Comparison of ENCODE assay signal across 26 cellular contexts in genomic region chr5:172830275-172830799, GRCh38. TPM values are rescaled to one million over a fixed set of nuclear protein-coding genes. Genes with fewer than 3 reads are reported as not detected.
DNase-seq lines count a peak whose midpoint lies in the region; ATAC-seq and TF ChIP-seq lines count a peak whose summit lies in the region.
"Had no signal": no experiment of that assay in that cellular context is flagged by ENCODE, and none has a peak within 500 bp of the region (broad histone marks: within the 10 kb centered on the region; RNA-seq: fewer than 3 reads in every experiment).

No MANE protein-coding gene starts in this region.

- peaks cover 19% of the 10 kb centered on the region for H3K9me3 Mint-ChIP-seq in nephron

- peak overlapping the region in 1 of 3 experiments; percentile 61 for H3K4me3 Mint-ChIP-seq in nephron
- H3K4me3 Mint-ChIP-seq: activated CD4-positive, alpha-beta memory T cell treated with anti-CD3 and anti-CD28 coated beads for 36 hours; activated naive CD8-positive, alpha-beta T cell treated with anti-CD3 and anti-CD28 coated beads, Interleukin-2, amount 10 ng/mL, durations not matched to agents 7 days and 5 days; memory B cell; stimulated activated naive B cell treated with anti-CD40 and anti-IgM and Interleukin-4, amounts not matched to agents 10 μg/mL and 1 μg/mL and 100 μg/mL, for 72 hours had no signal

- H3K36me3 ChIP-seq in SJSA1: peaks cover 3% of the 10 kb centered on the region; the same call in 1 of the 2 replicates
- H3K36me3 ChIP-seq: esophagus squamous epithelium, gastrocnemius medialis, suprapubic skin had no signal

- peaks cover 22% of the 10 kb centered on the region for H3K4me1 Mint-ChIP-seq in nephron

- no peak overlapping the region for H3K4me3 ChIP-seq in SJSA1
- H3K4me3 ChIP-seq: esophagus squamous epithelium, gastrocnemius medialis, suprapubic skin had no signal

- H3K4me1 ChIP-seq in SJSA1 (replicated peaks): peaks cover 40% of the 10 kb centered on the region

- peaks cover 12% of the 10 kb centered on the region for H3K27me3 Mint-ChIP-seq in nephron (ENCODE audit: low read depth)
- H3K27me3 Mint-ChIP-seq: activated CD4-positive, alpha-beta memory T cell treated with anti-CD3 and anti-CD28 coated beads for 36 hours; activated naive CD8-positive, alpha-beta T cell treated with anti-CD3 and anti-CD28 coated beads, Interleukin-2, amount 10 ng/mL, durations not matched to agents 7 days and 5 days; CD8-positive, alpha-beta memory T cell; memory B cell; stimulated activated naive B cell treated with anti-CD40 and anti-IgM and Interleukin-4, amounts not matched to agents 10 μg/mL and 1 μg/mL and 100 μg/mL, for 72 hours had no signal

- TF ChIP-seq CTCF in nephron (IDR thresholded peaks at IDR 0.05; ENCODE audit: unreplicated experiment in 3 of 3): no peak

- ATAC-seq in HG03108 (IDR thresholded peaks at IDR 0.05; ENCODE audit: unreplicated experiment) (no peak), HG03457 (IDR thresholded peaks at IDR 0.05; ENCODE audit: unreplicated experiment) (no peak)
- ATAC-seq: gastrocnemius medialis; right cardiac atrium; stimulated activated naive B cell treated with anti-CD40 and anti-IgM and Interleukin-4, amounts not matched to agents 10 μg/mL and 1 μg/mL and 100 μg/mL, for 72 hours had no signal

- H3K27ac ChIP-seq in SJSA1: peak overlapping the region; percentile 89
- H3K27ac ChIP-seq: gastrocnemius medialis, suprapubic skin had no signal

- H3K27ac Mint-ChIP-seq in nephron: peak overlapping the region in 2 of 3 experiments; percentile 50 to 68
- H3K27ac Mint-ChIP-seq: activated CD4-positive, alpha-beta memory T cell treated with anti-CD3 and anti-CD28 coated beads for 36 hours; activated naive CD8-positive, alpha-beta T cell treated with anti-CD3 and anti-CD28 coated beads, Interleukin-2, amount 10 ng/mL, durations not matched to agents 7 days and 5 days; memory B cell; stimulated activated naive B cell treated with anti-CD40 and anti-IgM and Interleukin-4, amounts not matched to agents 10 μg/mL and 1 μg/mL and 100 μg/mL, for 72 hours had no signal

- no peaks in the 10 kb centered on the region for H3K27me3 ChIP-seq in SJSA1 (replicated peaks)
- H3K27me3 ChIP-seq: esophagus squamous epithelium, gastrocnemius medialis, suprapubic skin had no signal

- H3K9me3 ChIP-seq in SJSA1 (replicated peaks): peaks cover 5% of the 10 kb centered on the region
- H3K9me3 ChIP-seq: gastrocnemius medialis, suprapubic skin had no signal

- peaks cover 6% of the 10 kb centered on the region for H3K36me3 Mint-ChIP-seq in nephron (ENCODE audit: low read depth)
- H3K36me3 Mint-ChIP-seq: activated naive CD8-positive, alpha-beta T cell treated with anti-CD3 and anti-CD28 coated beads, Interleukin-2, amount 10 ng/mL, durations not matched to agents 7 days and 5 days had no signal

- DNase-seq in NCI-H748 (lab: John Stamatoyannopoulos, UW; ENCODE audit: unreplicated experiment): peak; percentile 44
- no peak for DNase-seq in NCI-H748 treated with DMSO at 0.1 percent for 48 hours (lab: John Stamatoyannopoulos, UW)
- DNase-seq in SJSA1 (ENCODE audit: low read depth in 1 of 2, low spot score in 2 of 2): no peak
- DNase-seq in retina: no peak
- DNase-seq in stimulated activated CD4-positive, alpha-beta T cell treated with anti-CD3 and anti-CD28 coated beads, Interleukin-2, amount 100 ng/mL, for 48 hours: no peak
- DNase-seq: 8988T; activated CD4-positive, alpha-beta memory T cell treated with anti-CD3 and anti-CD28 coated beads for 36 hours; activated CD4-positive, CD25-positive, alpha-beta regulatory T cell treated with anti-CD3 and anti-CD28 coated beads, Interleukin-2, amount 50 U/mL, for 72 hours; activated CD8-positive, alpha-beta memory T cell treated with anti-CD3 and anti-CD28 coated beads, Interleukin-2, amount 50 U/mL, for 4 hours; activated naive CD8-positive, alpha-beta T cell treated with anti-CD3 and anti-CD28 coated beads, Interleukin-2, amount 10 ng/mL, durations not matched to agents 7 days and 5 days; CD8-positive, alpha-beta memory T cell; DMS153; esophagus squamous epithelium; gastrocnemius medialis; hippocampal formation; NCI-H1092; NCI-H2081 treated with DMSO at 0.1 percent for 48 hours; NCI-H345; right cardiac atrium; stimulated activated CD4-positive, alpha-beta T cell treated with anti-CD3 and anti-CD28 coated beads, Interleukin-4, amount 100 ng/mL, for 4 hours; stimulated activated naive B cell treated with anti-CD40 and anti-IgM and Interleukin-4, amounts not matched to agents 10 μg/mL and 1 μg/mL and 100 μg/mL, for 72 hours had no signal

RNA-seq across cellular contexts. Expression of gene ERGIC1, which starts 3.7 kb away (rescaled TPM):
- 115 and 202 TPM in 2 replicates for total RNA-seq in SJSA1 (2014; rRNA removed; shearing (Covaris generic))

RNA-seq across cellular contexts. Expression of gene DUSP1, which starts 59.3 kb away (rescaled TPM):
- total RNA-seq in SJSA1 (2014; rRNA removed; shearing (Covaris generic)): 322 and 475 TPM in 2 replicates
